Comparison of ENCODE assay signal across 25 cellular contexts in the genomic region with DNA sequence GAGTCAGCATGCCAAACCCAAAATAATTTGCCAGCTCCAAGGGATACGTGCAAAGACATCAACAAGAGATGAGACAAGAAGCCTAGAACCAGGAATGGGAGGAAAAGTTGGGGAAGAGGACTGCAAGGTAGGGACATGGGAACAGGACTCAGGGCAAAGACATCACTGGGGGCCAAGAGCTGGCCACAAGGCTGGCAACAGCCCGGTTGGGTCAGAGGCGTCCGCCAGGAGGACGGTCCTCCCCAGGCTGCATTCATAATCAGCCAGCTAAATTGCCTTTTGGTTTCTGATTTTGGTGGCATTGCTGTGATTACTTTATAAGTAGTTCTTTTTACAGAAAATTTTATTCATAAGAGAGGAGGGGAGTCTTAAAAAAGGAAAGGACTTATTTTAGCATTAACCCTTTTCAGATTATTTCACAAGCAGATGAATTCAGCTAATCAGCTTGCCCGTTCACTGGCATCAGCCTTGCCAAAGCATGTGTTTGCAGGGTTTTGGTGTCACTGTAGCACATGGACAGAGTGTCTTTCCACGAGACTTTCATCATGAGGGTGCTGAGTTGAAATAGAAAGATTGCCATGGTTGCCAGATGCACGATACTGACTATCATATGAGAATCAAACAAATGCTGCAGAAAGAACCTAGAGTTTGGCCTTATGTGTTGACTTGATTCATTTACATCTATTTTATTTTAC. TPM values are rescaled to one million over a fixed set of nuclear protein-coding genes. Genes with fewer than 3 reads are reported as not detected.
DNase-seq lines count a peak whose midpoint lies in the region; ATAC-seq and TF ChIP-seq lines count a peak whose summit lies in the region.
"Had no signal": no experiment of that assay in that cellular context is flagged by ENCODE, and none has a peak within 500 bp of the region (broad histone marks: within the 10 kb centered on the region; RNA-seq: fewer than 3 reads in every experiment).

No MANE protein-coding gene starts in this region.

- no peaks in the 10 kb centered on the region for H3K36me3 ChIP-seq in heart left ventricle
- H3K36me3 ChIP-seq in right atrium auricular region, result no peaks in the 10 kb centered on the region
- no peaks in the 10 kb centered on the region for H3K36me3 ChIP-seq in sigmoid colon
- no peaks in the 10 kb centered on the region for H3K36me3 ChIP-seq in thyroid gland
- H3K36me3 ChIP-seq: BLaER1, MG63, SJSA1 had no signal

- no peak for TF ChIP-seq EP300 in sigmoid colon (IDR thresholded peaks at IDR 0.05)

- 56 to 67% (median 59%) methylated on average over 8 of the region's 8 CpGs for WGBS in heart left ventricle, 4 donors
- WGBS in sigmoid colon, 2 donors, result 89 to 92% methylated on average over 8 of the region's 8 CpGs
- WGBS in thyroid gland, 2 donors, result 89 to 95% methylated on average over 8 of the region's 8 CpGs

- no peak for TF ChIP-seq CTCF in heart left ventricle (IDR thresholded peaks at IDR 0.05)
- TF ChIP-seq CTCF in right atrium auricular region (IDR thresholded peaks at IDR 0.05), result no peak
- TF ChIP-seq CTCF in sigmoid colon (IDR thresholded peaks at IDR 0.05), result no peak
- TF ChIP-seq CTCF in GM20000 (IDR thresholded peaks at IDR 0.05; ENCODE audit: extremely low read depth, missing control alignments), result no peak
- no peak for TF ChIP-seq CTCF in thyroid gland (IDR thresholded peaks at IDR 0.05)

- H3K27me3 ChIP-seq in heart left ventricle, result no peaks in the 10 kb centered on the region
- H3K27me3 ChIP-seq in right atrium auricular region, result no peaks in the 10 kb centered on the region
- no peaks in the 10 kb centered on the region for H3K27me3 ChIP-seq in sigmoid colon
- H3K27me3 ChIP-seq in thyroid gland, result no peaks in the 10 kb centered on the region
- H3K27me3 ChIP-seq: BLaER1, MG63, SJSA1 had no signal

- H3K4me3 ChIP-seq in heart left ventricle (no peak overlapping the region), right atrium auricular region (no peak overlapping the region), sigmoid colon (no peak overlapping the region), thyroid gland (replicated peaks in 1 of 3) (no peak overlapping the region)
- H3K4me3 ChIP-seq: BLaER1, GM23338, MG63, SJSA1 had no signal

- peak in 3 of 4 donors; percentile 29 to 46 (median 36) for ATAC-seq in heart left ventricle
- no peak for ATAC-seq in HG02970 (IDR thresholded peaks at IDR 0.05; ENCODE audit: low FRiP score, unreplicated experiment)
- ATAC-seq: GM23338, PC-3 had no signal

- DNase-seq in heart left ventricle (no peak), cardiac septum (ENCODE audit: low spot score) (no peak), right atrium auricular region (ENCODE audit: low spot score) (no peak), sigmoid colon (no peak), GM20000 (ENCODE audit: low spot score) (no peak), thyroid gland (no peak)
- DNase-seq: 8988T; ACHN; CD4-positive, CD25-positive, alpha-beta regulatory T cell; H9; IMR-90; KG1; MG63; NCI-H1105 treated with DMSO at 0.1 percent for 48 hours; NCI-H146; NCI-H2029; NCI-H446 treated with DMSO at 0.1 percent for 48 hours; NCI-H526; NCI-H82; NK-92 treated with Interleukin-12 subunit alpha and Interleukin-12 subunit beta, amount 100 ng/mL, for 24 hours; PC-3 had no signal

- H3K4me1 ChIP-seq in heart left ventricle (peaks cover 0 to 26% (median 9%) of the 10 kb centered on the region in 12 donors), right atrium auricular region (peaks cover 0 to 32% of the 10 kb centered on the region in 2 donors), sigmoid colon (peaks cover 0 to 31% (median 24%) of the 10 kb centered on the region in 4 donors), thyroid gland (peaks cover 0 to 18% of the 10 kb centered on the region in 2 donors)
- H3K4me1 ChIP-seq: BLaER1, SJSA1 had no signal

- H3K9me3 ChIP-seq in heart left ventricle (no peaks in the 10 kb centered on the region), right atrium auricular region (no peaks in the 10 kb centered on the region), sigmoid colon (no peaks in the 10 kb centered on the region), thyroid gland (no peaks in the 10 kb centered on the region)
- H3K9me3 ChIP-seq: BLaER1, MG63, SJSA1 had no signal

- intact Hi-C loops in heart left ventricle (cut with DNase I), result no loop called here
- intact Hi-C loops in cardiac septum (cut with DNase I), result no loop called here
- intact Hi-C loops in sigmoid colon (cut with DNase I), result no loop called here
- intact Hi-C loops in thyroid gland (cut with DNase I), result no loop called here

- TF ChIP-seq POLR2A in heart left ventricle (IDR thresholded peaks at IDR 0.05), result no peak
- no peak for TF ChIP-seq POLR2A in sigmoid colon (IDR thresholded peaks at IDR 0.05)
- TF ChIP-seq POLR2A in thyroid gland (IDR thresholded peaks at IDR 0.05), result no peak

- peak overlapping the region in 4 of 12 donors; percentile 22 to 34 (median 30) for H3K27ac ChIP-seq in heart left ventricle
- H3K27ac ChIP-seq in right atrium auricular region, result peak overlapping the region; percentile 5 to 30
- peak overlapping the region in 3 of 4 donors; percentile 36 to 67 (median 51) for H3K27ac ChIP-seq in sigmoid colon
- H3K27ac ChIP-seq in thyroid gland, result no peak overlapping the region
- H3K27ac ChIP-seq: BLaER1, SJSA1 had no signal

RNA-seq across cellular contexts. Expression of gene NAV2, which starts 23.2 kb away (rescaled TPM):
- total RNA-seq in heart left ventricle (10 to 100 TPM; 12.3 to 46.5 (median 25.4) TPM), cardiac septum (50.8 TPM), right atrium auricular region (10 to 100 TPM; 11.4 to 19.2 TPM), sigmoid colon (10 to 100 TPM; 22.1 to 62.6 (median 38.2) TPM), thyroid gland (10 to 100 TPM; 34.8 to 88.6 (median 54.5) TPM)
- polyA plus RNA-seq in heart left ventricle (10 to 100 TPM in 1 of 2 donors, 1 to 10 TPM in 1; 7.6 to 20.2 TPM), sigmoid colon (1 to 10 TPM; 1.2 to 9.6 (median 2.3) TPM)

Comparison
In these comparisons a context has a peak if more than half of its experiments do, and no peak if none do; other contexts are left out.
1. H3K27ac ChIP-seq: peak in right atrium auricular region (2 of 2) and sigmoid colon (3 of 4); none in thyroid gland (0 of 3).